ENCODE assay signal across 6 cellular contexts in genomic region chr1:56426587-56426986, GRCh38.
"Had no signal": no experiment of that assay in that cellular context is flagged by ENCODE, and none has a peak within 500 bp of the region (broad histone marks: within the 10 kb centered on the region; RNA-seq: fewer than 3 reads in every experiment).

No MANE protein-coding gene starts in this region.

- H3K27me3 Mint-ChIP-seq: IgD-negative memory B cell had no signal

- H3K27ac ChIP-seq: KMS-11 had no signal

- H3K4me2 ChIP-seq: KMS-11 had no signal

- DNase-seq: IMR-90, KBM-7, KG1 had no signal

- H3K9ac ChIP-seq: KMS-11 had no signal

- FAIRE-seq: HTR-8/SVneo had no signal
